27 cellular contexts compared by ENCODE assay signal in the genomic region with DNA sequence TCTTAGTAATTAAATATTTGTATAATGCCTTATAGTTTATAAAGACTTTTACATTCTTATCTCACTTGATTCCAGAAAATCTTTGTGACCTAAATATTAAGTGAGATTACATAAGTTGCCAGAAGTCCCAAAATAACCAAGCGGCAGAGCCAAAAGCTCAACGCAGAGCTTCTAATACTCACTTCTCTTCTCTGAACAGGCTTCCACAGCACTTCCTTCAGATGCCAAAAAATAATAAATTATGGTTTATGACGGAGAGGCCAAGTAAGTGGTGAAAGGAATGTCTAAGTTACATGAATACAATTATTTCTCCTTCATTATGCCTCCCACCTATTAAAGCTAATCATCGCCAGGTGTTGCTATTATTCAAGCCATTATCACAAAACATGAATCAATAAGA.
"Had no signal": no experiment of that assay in that cellular context is flagged by ENCODE, and none has a peak within 500 bp of the region (broad histone marks: within the 10 kb centered on the region; RNA-seq: fewer than 3 reads in every experiment).

No MANE protein-coding gene starts in this region.

- H3K4me3 Mint-ChIP-seq: activated B cell treated with CpG ODN at 0.5 μM for 24 hours; activated CD4-positive, alpha-beta T cell treated with anti-CD3 and anti-CD28 coated beads for 36 hours; activated naive CD8-positive, alpha-beta T cell treated with anti-CD3 and anti-CD28 coated beads, Interleukin-2, amount 10 ng/mL, durations not matched to agents 7 days and 5 days; activated T-cell treated with anti-CD3 and anti-CD28 coated beads, Interleukin-2, amount 50 U/mL, for 4 hours; endodermal cell; memory B cell; nephron; stimulated activated naive CD8-positive, alpha-beta T cell treated with anti-CD3 and anti-CD28 coated beads, Interleukin-15, Interleukin-2, amounts not matched to agents 100 ng/mL and 50 ng/mL, for 24 hours had no signal

- H3K4me3 ChIP-seq: heart right ventricle, left lung, ovary, prostate gland, right lobe of liver, skin epidermis, tibial artery had no signal

- ATAC-seq: activated CD4-positive, alpha-beta T cell treated with anti-CD3 and anti-CD28 coated beads for 36 hours; activated T-cell treated with anti-CD3 and anti-CD28 coated beads, Interleukin-2, amount 50 U/mL, for 4 hours; left lung; right lobe of liver had no signal

- H3K9me3 Mint-ChIP-seq: activated B cell treated with CpG ODN at 0.5 μM for 24 hours; activated naive CD8-positive, alpha-beta T cell treated with anti-CD3 and anti-CD28 coated beads, Interleukin-2, amount 10 ng/mL, durations not matched to agents 7 days and 5 days; activated T-cell treated with anti-CD3 and anti-CD28 coated beads, Interleukin-2, amount 50 U/mL, for 4 hours; endodermal cell; memory B cell; nephron; stimulated activated naive CD8-positive, alpha-beta T cell treated with anti-CD3 and anti-CD28 coated beads, Interleukin-15, Interleukin-2, amounts not matched to agents 100 ng/mL and 50 ng/mL, for 24 hours had no signal

- H3K36me3 ChIP-seq: ovary, prostate gland, right lobe of liver, tibial artery had no signal

- H3K27me3 Mint-ChIP-seq: activated B cell treated with CpG ODN at 0.5 μM for 24 hours; activated CD4-positive, alpha-beta T cell treated with anti-CD3 and anti-CD28 coated beads for 36 hours; activated naive CD8-positive, alpha-beta T cell treated with anti-CD3 and anti-CD28 coated beads, Interleukin-2, amount 10 ng/mL, durations not matched to agents 7 days and 5 days; memory B cell; stimulated activated naive CD8-positive, alpha-beta T cell treated with anti-CD3 and anti-CD28 coated beads, Interleukin-15, Interleukin-2, amounts not matched to agents 100 ng/mL and 50 ng/mL, for 24 hours had no signal

- DNase-seq: activated B cell treated with CpG ODN at 0.5 μM for 24 hours; activated CD4-positive, alpha-beta T cell treated with anti-CD3 and anti-CD28 coated beads for 36 hours; activated CD4-positive, alpha-beta T cell treated with anti-CD3 and anti-CD28 coated beads, Interleukin-2, amount 50 U/mL, for 48 hours; activated CD8-positive, alpha-beta memory T cell treated with anti-CD3 and anti-CD28 coated beads, Interleukin-2, amount 50 U/mL, for 48 hours; activated naive CD4-positive, alpha-beta T cell treated with Interleukin-2 at 50 U/mL for 16 hours; activated naive CD8-positive, alpha-beta T cell treated with anti-CD3 and anti-CD28 coated beads, Interleukin-2, amount 10 ng/mL, durations not matched to agents 7 days and 5 days; activated T-cell treated with anti-CD3 and anti-CD28 coated beads, Interleukin-2, amount 50 U/mL, for 4 hours; amniotic stem cell; cerebellar nuclear complex; cortex of kidney; endodermal cell; foreskin fibroblast; heart right ventricle; left lung; ovary; right lobe of liver; stimulated activated CD4-positive, alpha-beta T cell treated with anti-CD3 and anti-CD28 coated beads, Interleukin-1b, Interleukin-23, amount 100 ng/mL, for 48 hours; substantia nigra; T-helper 9 cell; tibial artery had no signal

- H3K9me3 ChIP-seq: heart right ventricle, left lung, neutrophil, ovary, prostate gland, right lobe of liver, tibial artery had no signal

- H3K27me3 ChIP-seq: heart right ventricle, left lung, neutrophil, ovary, right lobe of liver, tibial artery had no signal

- H3K36me3 Mint-ChIP-seq: activated naive CD8-positive, alpha-beta T cell treated with anti-CD3 and anti-CD28 coated beads, Interleukin-2, amount 10 ng/mL, durations not matched to agents 7 days and 5 days had no signal

- H3K27ac Mint-ChIP-seq: activated B cell treated with CpG ODN at 0.5 μM for 24 hours; activated CD4-positive, alpha-beta T cell treated with anti-CD3 and anti-CD28 coated beads for 36 hours; activated naive CD8-positive, alpha-beta T cell treated with anti-CD3 and anti-CD28 coated beads, Interleukin-2, amount 10 ng/mL, durations not matched to agents 7 days and 5 days; endodermal cell; memory B cell; nephron; stimulated activated naive CD8-positive, alpha-beta T cell treated with anti-CD3 and anti-CD28 coated beads, Interleukin-15, Interleukin-2, amounts not matched to agents 100 ng/mL and 50 ng/mL, for 24 hours had no signal

- H3K4me1 Mint-ChIP-seq: activated B cell treated with CpG ODN at 0.5 μM for 24 hours; activated CD4-positive, alpha-beta T cell treated with anti-CD3 and anti-CD28 coated beads for 36 hours; activated naive CD8-positive, alpha-beta T cell treated with anti-CD3 and anti-CD28 coated beads, Interleukin-2, amount 10 ng/mL, durations not matched to agents 7 days and 5 days; endodermal cell; memory B cell; nephron had no signal

- H3K27ac ChIP-seq: epithelial cell of prostate, left lung, neutrophil, ovary, prostate gland, right lobe of liver had no signal

- H3K4me1 ChIP-seq: left lung, prostate gland, right lobe of liver had no signal
